Comparison of ENCODE assay signal across 8 cellular contexts in the genomic region with DNA sequence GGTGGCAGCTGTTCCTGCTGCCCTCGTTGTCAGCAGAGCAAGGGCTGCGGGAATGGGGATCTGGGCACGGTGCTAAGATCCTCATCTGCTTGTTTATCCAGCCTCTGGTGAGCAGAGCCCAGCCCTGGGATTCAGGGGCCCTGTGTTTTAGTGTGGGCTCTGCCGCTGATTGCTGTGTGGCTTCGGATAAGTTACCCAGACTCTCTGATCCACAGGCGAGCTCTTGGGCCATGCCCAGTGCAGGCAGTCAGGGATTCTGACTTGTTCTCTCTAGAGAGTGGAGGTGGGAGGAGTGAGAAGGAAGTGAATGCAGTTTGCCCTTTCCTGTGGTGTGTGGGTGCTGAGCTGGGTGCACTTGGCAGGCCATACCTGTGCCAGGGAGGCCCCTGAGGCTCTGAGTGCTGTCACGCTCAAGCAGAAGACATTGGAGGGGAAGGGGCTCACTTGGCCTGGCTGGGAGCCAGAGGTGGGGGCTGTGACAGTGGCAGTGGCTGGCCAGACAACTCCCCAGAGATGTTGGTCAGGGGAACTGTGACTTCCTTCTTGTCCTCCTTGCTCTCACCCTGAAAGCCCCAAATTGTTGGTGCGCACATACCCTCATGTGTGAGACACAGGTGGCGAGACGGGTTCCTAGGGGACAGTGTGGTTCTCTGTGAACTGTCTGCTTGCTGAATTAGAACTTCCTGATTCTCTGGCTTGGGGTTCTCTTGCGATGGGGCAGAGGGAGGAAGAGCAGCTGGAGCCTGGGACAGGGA. TPM values are rescaled to one million over a fixed set of nuclear protein-coding genes. Genes with fewer than 3 reads are reported as not detected.
DNase-seq lines count a peak whose midpoint lies in the region; ATAC-seq and TF ChIP-seq lines count a peak whose summit lies in the region.

No MANE protein-coding gene starts in this region.

- H3K36me3 ChIP-seq in BLaER1, result peaks cover 19% of the 10 kb centered on the region; the same call in 1 of the 2 replicates
- H3K36me3 ChIP-seq in suprapubic skin, result peaks cover 36% of the 10 kb centered on the region
- no peaks in the 10 kb centered on the region for H3K36me3 ChIP-seq in ovary

- peak; percentile 71 for DNase-seq in activated effector memory CD4-positive, alpha-beta T cell treated with anti-CD3 and anti-CD28 coated beads, Interleukin-2, amount 50 U/mL, for 16 hours
- DNase-seq in suprapubic skin (ENCODE audit: low spot score in 2 of 2), result no peak
- no peak for DNase-seq in G401 (ENCODE audit: low spot score)
- DNase-seq in ovary, result no peak
- no peak for DNase-seq in ureter (ENCODE audit: low spot score)

- H3K9ac ChIP-seq in BLaER1, result peak overlapping the region; percentile 36; the same call in 1 of the 2 replicates

- WGBS in suprapubic skin, result 71% methylated on average over 11 of the region's 11 CpGs
- WGBS in ovary, 3 donors, result 75 to 88% (median 83%) methylated on average over 11 of the region's 11 CpGs

- H3K27me3 ChIP-seq in BLaER1, result no peaks in the 10 kb centered on the region
- no peaks in the 10 kb centered on the region for H3K27me3 ChIP-seq in suprapubic skin
- no peaks in the 10 kb centered on the region for H3K27me3 ChIP-seq in ovary

- intact Hi-C loops in ovary (cut with DNase I), result loop anchor here in 1 of 4 donors (5.0 kb wide), 1 partner anchor 42 kb away; a partner anchor contains a TSS

- H3K4me3 ChIP-seq in BLaER1 (peak overlapping the region; percentile 34; the same call in 1 of the 2 replicates), suprapubic skin (no peak overlapping the region), ovary (no peak overlapping the region)

- no peak for TF ChIP-seq CTCF in suprapubic skin (IDR thresholded peaks at IDR 0.05)
- TF ChIP-seq CTCF in ovary (IDR thresholded peaks at IDR 0.05), result no peak

- TF ChIP-seq EP300 in suprapubic skin (IDR thresholded peaks at IDR 0.05) (no peak), ovary (IDR thresholded peaks at IDR 0.05) (no peak)

- TF ChIP-seq POLR2A in GM19099 (IDR thresholded peaks at IDR 0.05; ENCODE audit: extremely low read depth, insufficient read length, low read depth) (peak; percentile 12), suprapubic skin (IDR thresholded peaks at IDR 0.05) (no peak), ovary (IDR thresholded peaks at IDR 0.05) (no peak)

- H3K27ac ChIP-seq in BLaER1 (peak overlapping the region; percentile 69), suprapubic skin (peak overlapping the region; percentile 19), ovary (no peak overlapping the region)

- H3K4me2 ChIP-seq in BLaER1, result peak overlapping the region; percentile 83

- H3K4me1 ChIP-seq in BLaER1 (peaks cover 93% of the 10 kb centered on the region), suprapubic skin (peaks cover 33% of the 10 kb centered on the region), ovary (ENCODE audit: insufficient read depth) (peaks cover 15% of the 10 kb centered on the region)

- peak; percentile 61 for ATAC-seq in HG03175 (IDR thresholded peaks at IDR 0.05; ENCODE audit: unreplicated experiment)

- H3K9me3 ChIP-seq in BLaER1 (no peaks in the 10 kb centered on the region), suprapubic skin (no peaks in the 10 kb centered on the region), ovary (no peaks in the 10 kb centered on the region)

- in situ Hi-C loops in G401 (cut with HindIII; ENCODE audit: low sequenced_read_pairs), result no loop called here

- 0 out of 2 replicates have a peak, but pooled peaks cover 8% of the 10 kb centered on the region for H4K20me1 ChIP-seq in BLaER1

RNA-seq across cellular contexts. Expression of a gene that starts 43.7 kb away (rescaled TPM):
- 100 to 1,000 TPM in 3 of 4 donors, 10 to 100 TPM in 1; 77.6 to 155 (median 118) TPM for total RNA-seq in suprapubic skin
- 16.1 and 18.7 TPM in 2 replicates for total RNA-seq in G401 (2014; rRNA removed; shearing (Covaris generic))
- 10 to 100 TPM in 6 of 7 donors, 1 to 10 TPM in 1; 6.9 to 74.9 (median 39.1) TPM for total RNA-seq in ovary
- 10 to 100 TPM; 15.6 to 28.3 TPM for polyA plus RNA-seq in ovary
- total RNA-seq in ureter, result 148 TPM

Comparison
In these comparisons a context has a peak if more than half of its experiments do, and no peak if none do; other contexts are left out.
1. H3K27ac ChIP-seq: peak in BLaER1 (single experiment) and suprapubic skin (single experiment); none in ovary (0 of 2).